ENCODE assay signal across 2 cellular contexts in the genomic region with DNA sequence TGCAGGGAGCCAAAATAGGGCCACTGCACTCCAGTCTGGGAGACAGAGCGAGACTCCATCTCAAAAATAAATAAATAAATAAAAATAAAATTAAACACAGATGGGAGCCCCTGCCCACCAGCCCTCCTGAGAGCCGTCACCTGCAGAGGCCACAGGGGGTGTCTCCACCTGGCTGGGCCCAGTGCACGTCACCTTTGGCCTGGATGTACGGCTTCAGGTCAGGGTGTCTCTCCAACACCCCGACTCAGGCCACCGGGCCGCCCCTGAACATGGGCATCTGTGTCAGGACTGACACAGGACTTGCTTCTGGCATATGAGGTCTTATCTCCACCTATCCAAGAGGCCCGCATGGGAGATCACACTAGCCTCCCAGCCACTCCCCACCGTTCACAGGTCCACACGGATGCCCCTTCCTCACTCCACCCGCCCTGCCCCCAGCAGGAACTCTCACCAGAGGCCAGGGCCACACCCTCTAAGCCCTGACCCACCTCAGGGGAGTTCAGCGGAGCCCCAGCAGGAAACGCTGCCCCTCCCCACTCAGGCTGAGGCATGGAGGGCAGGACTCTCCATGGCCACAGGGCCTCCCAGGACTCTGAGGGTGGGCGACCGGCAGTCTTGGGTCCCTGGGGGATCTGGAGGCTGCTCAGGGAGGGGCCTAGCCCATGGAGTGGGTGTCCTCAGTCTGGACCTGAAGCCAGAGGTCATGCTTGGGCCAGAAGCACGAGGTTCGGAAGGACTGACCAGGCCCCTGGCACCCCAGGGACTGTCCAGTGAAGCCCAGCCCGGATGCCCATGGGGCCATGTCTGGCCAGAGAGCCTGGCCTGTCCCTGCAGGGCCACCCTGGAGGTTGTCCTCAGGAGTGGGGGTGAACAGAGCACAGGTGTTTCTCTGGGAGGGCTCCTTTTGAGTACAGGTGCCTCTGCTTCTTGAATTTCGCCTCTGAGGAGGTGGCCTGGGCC.
A peak's percentile ranks its signal among the peaks of the same experiment; 100 is the strongest.
TF ChIP-seq lines count a peak whose summit lies in the region.

No MANE protein-coding gene starts in this region.

TF ChIP-seq in HEK293, 187 proteins besides CTCF, POLR2A, EP300 and RAD21:
- no peak for TF ChIP-seq ZNF791 (tag by site-specific recombination; IDR thresholded peaks at IDR 0.05)
- peak; percentile 72 for TF ChIP-seq ZIC2 (tag by site-specific recombination; IDR thresholded peaks at IDR 0.05)

TF ChIP-seq in HepG2, 621 proteins besides CTCF, POLR2A, EP300 and RAD21:
- TF ChIP-seq TBX2 (CRISPR knock-in tag; IDR thresholded peaks at IDR 0.05; ENCODE audit: borderline replicate concordance) (0 out of 2 replicates have a peak, but pooled peaks have one; percentile 17), ZNF333 (CRISPR knock-in tag; IDR thresholded peaks at IDR 0.05; ENCODE audit: borderline replicate concordance) (peak; percentile 73; the same call in 1 of the 2 replicates), ARHGAP35 (CRISPR knock-in tag; IDR thresholded peaks at IDR 0.05; ENCODE audit: borderline replicate concordance) (no peak), NFE2 (CRISPR knock-in tag; IDR thresholded peaks at IDR 0.05) (no peak), ZNF335 (CRISPR knock-in tag; IDR thresholded peaks at IDR 0.05) (no peak), ZFYVE20 (CRISPR knock-in tag; IDR thresholded peaks at IDR 0.05; ENCODE audit: borderline replicate concordance, low read depth) (no peak), CEBPB (IDR thresholded peaks at IDR 0.05; ENCODE audit: borderline replicate concordance, low read depth, low read length) (no peak), ZNF160 (CRISPR knock-in tag; IDR thresholded peaks at IDR 0.05) (no peak), BRD4 (CRISPR knock-in tag; IDR thresholded peaks at IDR 0.05) (no peak), NCOA2 (CRISPR knock-in tag; IDR thresholded peaks at IDR 0.05) (no peak), RXRB (CRISPR knock-in tag; IDR thresholded peaks at IDR 0.05; ENCODE audit: borderline replicate concordance) (no peak), MYNN (CRISPR knock-in tag; IDR thresholded peaks at IDR 0.05; ENCODE audit: low read depth) (no peak), ZNF468 (CRISPR knock-in tag; IDR thresholded peaks at IDR 0.05) (no peak), ZNF761 (CRISPR knock-in tag; conservative IDR thresholded peaks at IDR 0.05) (no peak), ATF7-NPFF (CRISPR knock-in tag; IDR thresholded peaks at IDR 0.05; ENCODE audit: low read depth) (no peak), GLI4 (CRISPR knock-in tag; IDR thresholded peaks at IDR 0.05; ENCODE audit: borderline replicate concordance) (no peak), EZH2 (conservative IDR thresholded peaks at IDR 0.05; ENCODE audit: low read depth, low read length) (0 out of 2 replicates have a peak, but pooled peaks have one; percentile 14)
- TF ChIP-seq, protein P1, sequence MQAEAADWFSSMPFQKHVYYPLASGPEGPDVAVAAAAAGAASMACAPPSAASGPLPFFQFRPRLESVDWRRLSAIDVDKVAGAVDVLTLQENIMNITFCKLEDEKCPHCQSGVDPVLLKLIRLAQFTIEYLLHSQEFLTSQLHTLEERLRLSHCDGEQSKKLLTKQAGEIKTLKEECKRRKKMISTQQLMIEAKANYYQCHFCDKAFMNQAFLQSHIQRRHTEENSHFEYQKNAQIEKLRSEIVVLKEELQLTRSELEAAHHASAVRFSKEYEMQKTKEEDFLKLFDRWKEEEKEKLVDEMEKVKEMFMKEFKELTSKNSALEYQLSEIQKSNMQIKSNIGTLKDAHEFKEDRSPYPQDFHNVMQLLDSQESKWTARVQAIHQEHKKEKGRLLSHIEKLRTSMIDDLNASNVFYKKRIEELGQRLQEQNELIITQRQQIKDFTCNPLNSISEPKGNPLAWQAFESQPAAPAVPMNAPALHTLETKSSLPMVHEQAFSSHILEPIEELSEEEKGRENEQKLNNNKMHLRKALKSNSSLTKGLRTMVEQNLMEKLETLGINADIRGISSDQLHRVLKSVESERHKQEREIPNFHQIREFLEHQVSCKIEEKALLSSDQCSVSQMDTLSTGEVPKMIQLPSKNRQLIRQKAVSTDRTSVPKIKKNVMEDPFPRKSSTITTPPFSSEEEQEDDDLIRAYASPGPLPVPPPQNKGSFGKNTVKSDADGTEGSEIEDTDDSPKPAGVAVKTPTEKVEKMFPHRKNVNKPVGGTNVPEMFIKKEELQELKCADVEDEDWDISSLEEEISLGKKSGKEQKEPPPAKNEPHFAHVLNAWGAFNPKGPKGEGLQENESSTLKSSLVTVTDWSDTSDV (CRISPR knock-in tag; IDR thresholded peaks at IDR 0.05), result no peak
- TF ChIP-seq, protein P2, sequence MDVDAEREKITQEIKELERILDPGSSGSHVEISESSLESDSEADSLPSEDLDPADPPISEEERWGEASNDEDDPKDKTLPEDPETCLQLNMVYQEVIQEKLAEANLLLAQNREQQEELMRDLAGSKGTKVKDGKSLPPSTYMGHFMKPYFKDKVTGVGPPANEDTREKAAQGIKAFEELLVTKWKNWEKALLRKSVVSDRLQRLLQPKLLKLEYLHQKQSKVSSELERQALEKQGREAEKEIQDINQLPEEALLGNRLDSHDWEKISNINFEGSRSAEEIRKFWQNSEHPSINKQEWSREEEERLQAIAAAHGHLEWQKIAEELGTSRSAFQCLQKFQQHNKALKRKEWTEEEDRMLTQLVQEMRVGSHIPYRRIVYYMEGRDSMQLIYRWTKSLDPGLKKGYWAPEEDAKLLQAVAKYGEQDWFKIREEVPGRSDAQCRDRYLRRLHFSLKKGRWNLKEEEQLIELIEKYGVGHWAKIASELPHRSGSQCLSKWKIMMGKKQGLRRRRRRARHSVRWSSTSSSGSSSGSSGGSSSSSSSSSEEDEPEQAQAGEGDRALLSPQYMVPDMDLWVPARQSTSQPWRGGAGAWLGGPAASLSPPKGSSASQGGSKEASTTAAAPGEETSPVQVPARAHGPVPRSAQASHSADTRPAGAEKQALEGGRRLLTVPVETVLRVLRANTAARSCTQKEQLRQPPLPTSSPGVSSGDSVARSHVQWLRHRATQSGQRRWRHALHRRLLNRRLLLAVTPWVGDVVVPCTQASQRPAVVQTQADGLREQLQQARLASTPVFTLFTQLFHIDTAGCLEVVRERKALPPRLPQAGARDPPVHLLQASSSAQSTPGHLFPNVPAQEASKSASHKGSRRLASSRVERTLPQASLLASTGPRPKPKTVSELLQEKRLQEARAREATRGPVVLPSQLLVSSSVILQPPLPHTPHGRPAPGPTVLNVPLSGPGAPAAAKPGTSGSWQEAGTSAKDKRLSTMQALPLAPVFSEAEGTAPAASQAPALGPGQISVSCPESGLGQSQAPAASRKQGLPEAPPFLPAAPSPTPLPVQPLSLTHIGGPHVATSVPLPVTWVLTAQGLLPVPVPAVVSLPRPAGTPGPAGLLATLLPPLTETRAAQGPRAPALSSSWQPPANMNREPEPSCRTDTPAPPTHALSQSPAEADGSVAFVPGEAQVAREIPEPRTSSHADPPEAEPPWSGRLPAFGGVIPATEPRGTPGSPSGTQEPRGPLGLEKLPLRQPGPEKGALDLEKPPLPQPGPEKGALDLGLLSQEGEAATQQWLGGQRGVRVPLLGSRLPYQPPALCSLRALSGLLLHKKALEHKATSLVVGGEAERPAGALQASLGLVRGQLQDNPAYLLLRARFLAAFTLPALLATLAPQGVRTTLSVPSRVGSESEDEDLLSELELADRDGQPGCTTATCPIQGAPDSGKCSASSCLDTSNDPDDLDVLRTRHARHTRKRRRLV (CRISPR knock-in tag; IDR thresholded peaks at IDR 0.05), result no peak
- TF ChIP-seq, protein P3, sequence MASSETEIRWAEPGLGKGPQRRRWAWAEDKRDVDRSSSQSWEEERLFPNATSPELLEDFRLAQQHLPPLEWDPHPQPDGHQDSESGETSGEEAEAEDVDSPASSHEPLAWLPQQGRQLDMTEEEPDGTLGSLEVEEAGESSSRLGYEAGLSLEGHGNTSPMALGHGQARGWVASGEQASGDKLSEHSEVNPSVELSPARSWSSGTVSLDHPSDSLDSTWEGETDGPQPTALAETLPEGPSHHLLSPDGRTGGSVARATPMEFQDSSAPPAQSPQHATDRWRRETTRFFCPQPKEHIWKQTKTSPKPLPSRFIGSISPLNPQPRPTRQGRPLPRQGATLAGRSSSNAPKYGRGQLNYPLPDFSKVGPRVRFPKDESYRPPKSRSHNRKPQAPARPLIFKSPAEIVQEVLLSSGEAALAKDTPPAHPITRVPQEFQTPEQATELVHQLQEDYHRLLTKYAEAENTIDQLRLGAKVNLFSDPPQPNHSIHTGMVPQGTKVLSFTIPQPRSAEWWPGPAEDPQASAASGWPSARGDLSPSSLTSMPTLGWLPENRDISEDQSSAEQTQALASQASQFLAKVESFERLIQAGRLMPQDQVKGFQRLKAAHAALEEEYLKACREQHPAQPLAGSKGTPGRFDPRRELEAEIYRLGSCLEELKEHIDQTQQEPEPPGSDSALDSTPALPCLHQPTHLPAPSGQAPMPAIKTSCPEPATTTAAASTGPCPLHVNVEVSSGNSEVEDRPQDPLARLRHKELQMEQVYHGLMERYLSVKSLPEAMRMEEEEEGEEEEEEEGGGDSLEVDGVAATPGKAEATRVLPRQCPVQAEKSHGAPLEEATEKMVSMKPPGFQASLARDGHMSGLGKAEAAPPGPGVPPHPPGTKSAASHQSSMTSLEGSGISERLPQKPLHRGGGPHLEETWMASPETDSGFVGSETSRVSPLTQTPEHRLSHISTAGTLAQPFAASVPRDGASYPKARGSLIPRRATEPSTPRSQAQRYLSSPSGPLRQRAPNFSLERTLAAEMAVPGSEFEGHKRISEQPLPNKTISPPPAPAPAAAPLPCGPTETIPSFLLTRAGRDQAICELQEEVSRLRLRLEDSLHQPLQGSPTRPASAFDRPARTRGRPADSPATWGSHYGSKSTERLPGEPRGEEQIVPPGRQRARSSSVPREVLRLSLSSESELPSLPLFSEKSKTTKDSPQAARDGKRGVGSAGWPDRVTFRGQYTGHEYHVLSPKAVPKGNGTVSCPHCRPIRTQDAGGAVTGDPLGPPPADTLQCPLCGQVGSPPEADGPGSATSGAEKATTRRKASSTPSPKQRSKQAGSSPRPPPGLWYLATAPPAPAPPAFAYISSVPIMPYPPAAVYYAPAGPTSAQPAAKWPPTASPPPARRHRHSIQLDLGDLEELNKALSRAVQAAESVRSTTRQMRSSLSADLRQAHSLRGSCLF (CRISPR knock-in tag; IDR thresholded peaks at IDR 0.05; ENCODE audit: borderline replicate concordance), result no peak
